In the genomic region with DNA sequence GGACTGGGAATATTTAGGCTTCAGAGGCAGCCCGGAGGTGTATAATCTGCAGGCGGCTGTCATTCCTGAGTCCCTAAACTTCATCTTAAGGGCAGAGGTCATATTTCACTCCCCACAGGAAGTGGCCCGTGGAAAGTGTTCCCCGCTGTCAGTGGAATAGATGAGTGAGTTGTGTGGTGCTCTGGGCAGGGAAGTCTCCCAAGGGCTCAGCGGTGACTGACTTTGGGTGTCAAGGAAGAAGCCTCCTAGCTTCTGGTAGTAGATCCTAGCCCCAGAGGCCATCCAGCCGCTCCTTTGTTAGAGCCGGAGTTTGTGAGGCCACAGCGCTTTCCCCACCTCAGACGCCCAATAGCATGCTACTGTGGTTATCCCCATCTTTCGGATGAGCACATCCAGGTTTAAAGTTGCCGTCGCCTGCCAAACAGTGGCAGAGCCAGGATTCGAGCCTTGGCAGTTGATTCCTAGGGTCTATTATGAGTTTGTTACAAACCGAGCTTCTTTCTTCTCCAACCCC, we compare ENCODE assay signal across 28 cellular contexts. TPM values are rescaled to one million over a fixed set of nuclear protein-coding genes. Genes with fewer than 3 reads are reported as not detected.
DNase-seq lines count a peak whose midpoint lies in the region; ATAC-seq and TF ChIP-seq lines count a peak whose summit lies in the region.
"Had no signal": no experiment of that assay in that cellular context is flagged by ENCODE, and none has a peak within 500 bp of the region (broad histone marks: within the 10 kb centered on the region; RNA-seq: fewer than 3 reads in every experiment).

No MANE protein-coding gene starts in this region.

- no peaks in the 10 kb centered on the region for H3K79me2 ChIP-seq in H9 (ENCODE audit: insufficient read depth, low read length)

- no peak overlapping the region for H3K23ac ChIP-seq in H9 (ENCODE audit: insufficient read length, low read depth, low read length)

- no peak overlapping the region for H3T11ph ChIP-seq in H9 (ENCODE audit: low read length)

- no peak overlapping the region for H3K4ac ChIP-seq in H9 (ENCODE audit: low read depth, low read length)

- no peak overlapping the region for H2BK5ac ChIP-seq in H9 (ENCODE audit: insufficient read length, low read length)

- ATAC-seq in RWPE2 (ENCODE audit: low read depth), result no peak
- ATAC-seq in GM18861 (IDR thresholded peaks at IDR 0.05; ENCODE audit: unreplicated experiment), result no peak
- no peak for ATAC-seq in HG02642 (IDR thresholded peaks at IDR 0.05; ENCODE audit: poor library complexity, unreplicated experiment)
- no peak for ATAC-seq in Right ventricle myocardium superior (ENCODE audit: poor library complexity)
- ATAC-seq: activated naive CD8-positive, alpha-beta T cell treated with anti-CD3 and anti-CD28 coated beads, Interleukin-2, amount 50 U/mL, for 24 hours; gastroesophageal sphincter; naive thymus-derived CD4-positive, alpha-beta T cell; stimulated activated effector memory CD8-positive, alpha-beta T cell treated with anti-CD3 and anti-CD28 coated beads, Interleukin-12 subunit alpha, Interleukin-12 subunit beta, amount 100 ng/mL, for 72 hours had no signal

- H3K27me3 Mint-ChIP-seq in H9 (ENCODE audit: low read depth) (no peaks in the 10 kb centered on the region), progenitor cell of endocrine pancreas (peaks cover 89% of the 10 kb centered on the region)

- H3K9me3 Mint-ChIP-seq in H9 (peaks cover 2 to 11% of the 10 kb centered on the region in 2 experiments; a peak in 2 of 5 replicates), progenitor cell of endocrine pancreas (ENCODE audit: low read depth) (no peaks in the 10 kb centered on the region)
- H3K9me3 Mint-ChIP-seq: activated naive CD8-positive, alpha-beta T cell treated with anti-CD3 and anti-CD28 coated beads, Interleukin-2, amount 50 U/mL, for 24 hours; stimulated activated effector memory CD8-positive, alpha-beta T cell treated with anti-CD3 and anti-CD28 coated beads, Interleukin-12 subunit alpha, Interleukin-12 subunit beta, amount 100 ng/mL, for 72 hours had no signal

- no peak overlapping the region for H4K8ac ChIP-seq in H9 (replicated peaks; ENCODE audit: insufficient read length, low read depth, low read length)

- H2BK120ac ChIP-seq in H9 (ENCODE audit: low read depth, low read length, poor library complexity, severe bottlenecking), result no peak overlapping the region

- no peaks in the 10 kb centered on the region for H4K20me1 ChIP-seq in H9 (ENCODE audit: control insufficient read depth, insufficient read depth, insufficient read length)

- H2BK12ac ChIP-seq in H9 (ENCODE audit: insufficient read length, low read depth, low read length), result no peak overlapping the region

- H3K36me3 Mint-ChIP-seq in H9 (ENCODE audit: insufficient read depth in 1 of 3, low read depth in 3 of 3), result 0 out of 7 replicates have a peak, but pooled peaks cover 0 to 2% (median 0%) of the 10 kb centered on the region in 3 experiments
- H3K36me3 Mint-ChIP-seq in progenitor cell of endocrine pancreas (ENCODE audit: insufficient read depth), result no peaks in the 10 kb centered on the region
- H3K36me3 Mint-ChIP-seq: IgD-negative memory B cell; naive thymus-derived CD4-positive, alpha-beta T cell; stimulated activated effector memory CD8-positive, alpha-beta T cell treated with anti-CD3 and anti-CD28 coated beads, Interleukin-12 subunit alpha, Interleukin-12 subunit beta, amount 100 ng/mL, for 72 hours had no signal

- no peaks in the 10 kb centered on the region for H3K79me1 ChIP-seq in H9 (ENCODE audit: insufficient read depth, low read depth, low read length, poor library complexity, severe bottlenecking)

- H3K27me3 ChIP-seq in H9 (ENCODE audit: insufficient read depth, low read length) (peaks cover 90% of the 10 kb centered on the region), RWPE2 (ENCODE audit: insufficient read depth, poor library complexity, severe bottlenecking) (no peaks in the 10 kb centered on the region), iPS-15b (ENCODE audit: control insufficient read depth, insufficient read depth, low read length) (peaks cover 97% of the 10 kb centered on the region)

- H2AK5ac ChIP-seq in H9 (ENCODE audit: insufficient read length, low read length), result no peak overlapping the region

- intact Hi-C loops in Right ventricle myocardium superior (cut with DNase I), result no loop called here

- no peaks in the 10 kb centered on the region for H3K36me3 ChIP-seq in RWPE2 (ENCODE audit: low read depth)
- no peaks in the 10 kb centered on the region for H3K36me3 ChIP-seq in iPS-15b (ENCODE audit: control insufficient read depth, insufficient read depth, low read length)
- H3K36me3 ChIP-seq: gastroesophageal sphincter, pancreas, right atrium auricular region, upper lobe of right lung had no signal

- DNase-seq in H9 (no peak), RWPE2 (ENCODE audit: low spot score) (no peak), progenitor cell of endocrine pancreas (ENCODE audit: low spot score, unreplicated experiment) (no peak), Right ventricle myocardium superior (no peak)
- DNase-seq: activated naive CD8-positive, alpha-beta T cell treated with anti-CD3 and anti-CD28 coated beads, Interleukin-2, amount 50 U/mL, for 24 hours; activated T-cell treated with anti-CD3 and anti-CD28 coated beads, Interleukin-2, amount 50 U/mL, for 1 hour; Calu3; caudate nucleus; cortex of kidney; kidney; midbrain; naive thymus-derived CD4-positive, alpha-beta T cell; pancreas; stimulated activated CD4-positive, alpha-beta T cell treated with anti-CD3 and anti-CD28 coated beads, Interleukin-4, amount 100 ng/mL, for 24 hours; substantia nigra; T-helper 2 cell had no signal

- no peak overlapping the region for H4K5ac ChIP-seq in H9 (ENCODE audit: insufficient read length, low read depth, low read length)

- H3K9ac ChIP-seq in H9 (ENCODE audit: extremely low read depth, insufficient read length, low read length), result no peak overlapping the region
- no peak overlapping the region for H3K9ac ChIP-seq in iPS-15b (ENCODE audit: low read depth, low read length)

- no peak overlapping the region for H3K27ac ChIP-seq in H9 (ENCODE audit: insufficient read length, low read depth, low read length)
- H3K27ac ChIP-seq in RWPE2 (ENCODE audit: poor library complexity, severe bottlenecking), result peak overlapping the region; percentile 90
- H3K27ac ChIP-seq: C4-2B, gastroesophageal sphincter, pancreas, right atrium auricular region, upper lobe of right lung had no signal

- H3K56ac ChIP-seq in H9 (ENCODE audit: insufficient read length, low read depth, low read length), result no peak overlapping the region

- H3K4me3 ChIP-seq in RWPE2 (ENCODE audit: severe bottlenecking), result no peak overlapping the region
- H3K4me3 ChIP-seq in iPS-15b (ENCODE audit: low read depth, low read length), result peak overlapping the region; percentile 50
- H3K4me3 ChIP-seq: gastroesophageal sphincter, pancreas, upper lobe of right lung had no signal

- H3K9me3 ChIP-seq in H9 (ENCODE audit: control insufficient read depth, low read depth, low read length) (no peaks in the 10 kb centered on the region), RWPE2 (ENCODE audit: severe bottlenecking) (no peaks in the 10 kb centered on the region), iPS-15b (ENCODE audit: control insufficient read depth, insufficient read depth, low read length) (no peaks in the 10 kb centered on the region)
- H3K9me3 ChIP-seq: gastroesophageal sphincter, pancreas, right atrium auricular region, upper lobe of right lung had no signal

- H2AFZ ChIP-seq in H9 (ENCODE audit: low read length), result no peak overlapping the region

- H2BK20ac ChIP-seq in H9 (ENCODE audit: low read depth, low read length, poor library complexity, severe bottlenecking), result no peak overlapping the region

- no peak overlapping the region for H2BK15ac ChIP-seq in H9 (ENCODE audit: low read depth, low read length)

- peaks cover 24% of the 10 kb centered on the region for H3K23me2 ChIP-seq in H9 (ENCODE audit: insufficient read length, low read depth, low read length, poor library complexity, severe bottlenecking)

- no peak overlapping the region for H4K91ac ChIP-seq in H9 (ENCODE audit: insufficient read length, low read depth, low read length)

- H3K14ac ChIP-seq in H9 (ENCODE audit: insufficient read depth, low read length), result no peak overlapping the region

- H3K4me1 Mint-ChIP-seq in H9 (peaks cover 43 to 59% of the 10 kb centered on the region in 2 experiments), progenitor cell of endocrine pancreas (ENCODE audit: low read depth) (peaks cover 18% of the 10 kb centered on the region)

- H3K27ac Mint-ChIP-seq in H9, result no peak overlapping the region
- H3K27ac Mint-ChIP-seq in progenitor cell of endocrine pancreas, result no peak overlapping the region
- H3K27ac Mint-ChIP-seq: activated naive CD8-positive, alpha-beta T cell treated with anti-CD3 and anti-CD28 coated beads, Interleukin-2, amount 50 U/mL, for 24 hours; IgD-negative memory B cell; naive thymus-derived CD4-positive, alpha-beta T cell; stimulated activated effector memory CD8-positive, alpha-beta T cell treated with anti-CD3 and anti-CD28 coated beads, Interleukin-12 subunit alpha, Interleukin-12 subunit beta, amount 100 ng/mL, for 72 hours had no signal

- peak overlapping the region; percentile 46 for H3K4me2 ChIP-seq in H9 (ENCODE audit: insufficient read depth, insufficient read length, low read length)

- peaks cover 2% of the 10 kb centered on the region; the same call in 1 of the 2 replicates for H3K4me1 ChIP-seq in H9 (ENCODE audit: insufficient read depth, low read length)
- H3K4me1 ChIP-seq in RWPE2 (ENCODE audit: insufficient read depth, poor library complexity, severe bottlenecking), result peaks cover 49% of the 10 kb centered on the region
- peaks cover 22% of the 10 kb centered on the region for H3K4me1 ChIP-seq in iPS-15b (ENCODE audit: control insufficient read depth, insufficient read depth, low read length)

- no peak overlapping the region for H3K18ac ChIP-seq in H9 (ENCODE audit: insufficient read length, low read depth, low read length)

- peak overlapping the region; percentile 40 to 84 for H3K4me3 Mint-ChIP-seq in H9
- H3K4me3 Mint-ChIP-seq in progenitor cell of endocrine pancreas (ENCODE audit: low read depth), result peak overlapping the region; percentile 21
- H3K4me3 Mint-ChIP-seq: activated naive CD8-positive, alpha-beta T cell treated with anti-CD3 and anti-CD28 coated beads, Interleukin-2, amount 50 U/mL, for 24 hours; IgD-negative memory B cell; stimulated activated effector memory CD8-positive, alpha-beta T cell treated with anti-CD3 and anti-CD28 coated beads, Interleukin-12 subunit alpha, Interleukin-12 subunit beta, amount 100 ng/mL, for 72 hours had no signal

- TF ChIP-seq CTCF in H9 (conservative IDR thresholded peaks at IDR 0.05) (no peak), RWPE2 (IDR thresholded peaks at IDR 0.05; ENCODE audit: poor library complexity, severe bottlenecking) (no peak), progenitor cell of endocrine pancreas (IDR thresholded peaks at IDR 0.05; ENCODE audit: unreplicated experiment) (no peak)

- no CpG with 5 or more reads among the region's 14 CpGs for WGBS in H9 (ENCODE audit: extremely low coverage, insufficient read length, low lambda C conversion rate)

RNA-seq across cellular contexts. Expression of gene TIFAB, which starts 38.9 kb away (rescaled TPM):
- not detected in 2 replicates for total RNA-seq in H9 (2021)
- total RNA-seq in progenitor cell of endocrine pancreas, result not detected in 2 replicates
- not detected for total RNA-seq in Right ventricle myocardium superior
- total RNA-seq: activated CD8-positive, alpha-beta memory T cell treated with anti-CD3 and anti-CD28 coated beads for 36 hours; Calu3; fibroblast of lung; gastroesophageal sphincter; right atrium auricular region had no signal

RNA-seq across cellular contexts. Expression of gene DCANP1, which starts 43.9 kb away (rescaled TPM):
- total RNA-seq in H9 (2021) (not detected in 2 replicates), progenitor cell of endocrine pancreas (not detected in 2 replicates), Right ventricle myocardium superior (not detected)
- total RNA-seq: activated CD8-positive, alpha-beta memory T cell treated with anti-CD3 and anti-CD28 coated beads for 36 hours; Calu3; fibroblast of lung; gastroesophageal sphincter; kidney; lower leg skin; pancreas; right atrium auricular region; upper lobe of right lung had no signal

RNA-seq across cellular contexts. Expression of gene NEUROG1, which starts 44.7 kb away (rescaled TPM):
- total RNA-seq in H9 (2021), result not detected in 2 replicates
- not detected in 2 replicates for total RNA-seq in progenitor cell of endocrine pancreas
- total RNA-seq in Right ventricle myocardium superior, result not detected
- total RNA-seq: activated CD8-positive, alpha-beta memory T cell treated with anti-CD3 and anti-CD28 coated beads for 36 hours; Calu3; fibroblast of lung; gastroesophageal sphincter; kidney; lower leg skin; naive thymus-derived CD4-positive, alpha-beta T cell; pancreas; right atrium auricular region; upper lobe of right lung had no signal
